8 cellular contexts compared by ENCODE assay signal in genomic region chr5:88690619-88691560, GRCh38.
A peak's percentile ranks its signal among the peaks of the same experiment; 100 is the strongest.
DNase-seq lines count a peak whose midpoint lies in the region; ATAC-seq and TF ChIP-seq lines count a peak whose summit lies in the region.

No MANE protein-coding gene starts in this region.

- TF ChIP-seq CTCF in 22Rv1 (IDR thresholded peaks at IDR 0.05) (peak; percentile 97), GM13977 (IDR thresholded peaks at IDR 0.05; ENCODE audit: extremely low read depth, insufficient read depth, missing control alignments) (peak; percentile 96)

- DNase-seq in GM13977 (ENCODE audit: low spot score) (peak; percentile 84), NCI-H1694 (lab: John Stamatoyannopoulos, UW) (peak; percentile 25), cerebellar cortex (ENCODE audit: low spot score) (peak; percentile 96)
- DNase-seq in activated CD4-positive, CD25-positive, alpha-beta regulatory T cell treated with anti-CD3 and anti-CD28 coated beads, Interleukin-2, amount 50 U/mL, for 16 hours (ENCODE audit: low read depth, low spot score): peak; percentile 33
- peak; percentile 67 to 71 for DNase-seq in stimulated activated CD4-positive, alpha-beta T cell treated with anti-CD3 and anti-CD28 coated beads, Interleukin-2, amount 100 ng/mL, for 24 hours

- in situ Hi-C loops in GM13977 (cut with MboI; ENCODE audit: low pct_unique_long_range_greater_than_20kb, low sequenced_read_pairs, unreplicated experiment): no loop called here

- H3K27me3 ChIP-seq in layer of hippocampus (ENCODE audit: control insufficient read depth, insufficient read depth, low read length): peaks cover 6% of the 10 kb centered on the region

- H3K27ac ChIP-seq in 22Rv1: no peak overlapping the region
- H3K27ac ChIP-seq in layer of hippocampus (ENCODE audit: low read depth, low read length): peak overlapping the region; percentile 77

- peak; percentile 85 for ATAC-seq in HG02870 (IDR thresholded peaks at IDR 0.05; ENCODE audit: unreplicated experiment)

Comparison
In these comparisons a context has a peak if more than half of its experiments do, and no peak if none do; other contexts are left out.
1. DNase-seq: peak in every context shown above with its lines; median percentile 96 in cerebellar cortex; 84 in GM13977; 69 in stimulated activated CD4-positive, alpha-beta T cell treated with anti-CD3 and anti-CD28 coated beads, Interleukin-2, amount 100 ng/mL, for 24 hours; 33 in activated CD4-positive, CD25-positive, alpha-beta regulatory T cell treated with anti-CD3 and anti-CD28 coated beads, Interleukin-2, amount 50 U/mL, for 16 hours; 25 in NCI-H1694.